12 cellular contexts compared by ENCODE assay signal in genomic region chr11:70572974-70573260, GRCh38.
DNase-seq lines count a peak whose midpoint lies in the region; ATAC-seq, FAIRE-seq and TF ChIP-seq lines count a peak whose summit lies in the region.
"Had no signal": no experiment of that assay in that cellular context is flagged by ENCODE, and none has a peak within 500 bp of the region (broad histone marks: within the 10 kb centered on the region; RNA-seq: fewer than 3 reads in every experiment).

No MANE protein-coding gene starts in this region.

- TF ChIP-seq POLR2A in spleen (IDR thresholded peaks at IDR 0.05): no peak

- H3K27ac ChIP-seq in right atrium auricular region: no peak overlapping the region
- no peak overlapping the region for H3K27ac ChIP-seq in lower lobe of right lung
- no peak overlapping the region for H3K27ac ChIP-seq in spleen
- H3K27ac ChIP-seq: 22Rv1, BLaER1 had no signal

- 93 to 96% (median 94%) methylated on average over 18 of the region's 18 CpGs for WGBS in spleen, 5 donors

- ATAC-seq in Right ventricle myocardium superior (ENCODE audit: poor library complexity) (no peak), lower lobe of right lung (no peak), HG02840 (IDR thresholded peaks at IDR 0.05; ENCODE audit: low FRiP score, unreplicated experiment) (no peak)
- ATAC-seq: GM23338 had no signal

- FAIRE-seq in GM19239 (lab: Jason Lieb, UNC): no peak

- H3K4me3 ChIP-seq in right atrium auricular region (no peak overlapping the region), lower lobe of right lung (no peak overlapping the region), spleen (no peak overlapping the region)
- H3K4me3 ChIP-seq: BLaER1, GM23338 had no signal

- H3K4me1 ChIP-seq in right atrium auricular region: peaks cover 0 to 9% of the 10 kb centered on the region in 2 donors
- H3K4me1 ChIP-seq in lower lobe of right lung: peaks cover 14% of the 10 kb centered on the region
- peaks cover 0 to 14% (median 10%) of the 10 kb centered on the region in 6 donors for H3K4me1 ChIP-seq in spleen

- intact Hi-C loops in Right ventricle myocardium superior (cut with DNase I): no loop called here
- intact Hi-C loops in lower lobe of right lung (cut with DNase I): no loop called here
- intact Hi-C loops in spleen (cut with DNase I; ENCODE audit: low total_unique reads): no loop called here

- H3K27me3 ChIP-seq in right atrium auricular region (no peaks in the 10 kb centered on the region), lower lobe of right lung (ENCODE audit: low read depth) (no peaks in the 10 kb centered on the region), spleen (replicated peaks in 1 of 7) (peaks cover 0 to 24% (median 0%) of the 10 kb centered on the region in 7 donors)
- H3K27me3 ChIP-seq: BLaER1 had no signal

- H3K36me3 ChIP-seq in right atrium auricular region (no peaks in the 10 kb centered on the region), lower lobe of right lung (no peaks in the 10 kb centered on the region), spleen (no peaks in the 10 kb centered on the region)
- H3K36me3 ChIP-seq: BLaER1 had no signal

- TF ChIP-seq CTCF in right atrium auricular region (IDR thresholded peaks at IDR 0.05) (no peak), lower lobe of right lung (IDR thresholded peaks at IDR 0.05) (no peak), spleen (IDR thresholded peaks at IDR 0.05 in 8 of 11, conservative IDR thresholded peaks at IDR 0.05 in 3 of 11) (no peak)

- peak; percentile 17 for DNase-seq in Right ventricle myocardium superior
- no peak for DNase-seq in right atrium auricular region (ENCODE audit: low spot score)
- peak; percentile 14 for DNase-seq in lower lobe of right lung
- peak; percentile 40 for DNase-seq in spleen
- DNase-seq in GM19239 (ENCODE audit: insufficient read length, low spot score): no peak
- DNase-seq in mesenteric fat pad (ENCODE audit: low spot score): no peak
- DNase-seq: AML-193; CD4-positive, CD25-positive, alpha-beta regulatory T cell had no signal

- H3K9me3 ChIP-seq in right atrium auricular region (no peaks in the 10 kb centered on the region), lower lobe of right lung (no peaks in the 10 kb centered on the region), spleen (no peaks in the 10 kb centered on the region)
- H3K9me3 ChIP-seq: BLaER1 had no signal

Comparison
In these comparisons a context has a peak if more than half of its experiments do, and no peak if none do; other contexts are left out.
1. DNase-seq: peak in Right ventricle myocardium superior (single experiment), lower lobe of right lung (single experiment) and spleen (single experiment); none in right atrium auricular region (single experiment), GM19239 (single experiment) and mesenteric fat pad (single experiment).